23 cellular contexts compared by ENCODE assay signal in genomic region chr16:66652661-66653060, GRCh38.
"Had no signal": no experiment of that assay in that cellular context is flagged by ENCODE, and none has a peak within 500 bp of the region (broad histone marks: within the 10 kb centered on the region; RNA-seq: fewer than 3 reads in every experiment).

No MANE protein-coding gene starts in this region.

- H3K27ac ChIP-seq: breast epithelium, colonic mucosa, dorsolateral prefrontal cortex, esophagus squamous epithelium, foreskin keratinocyte, ovary, prostate gland, tibial artery, WERI-Rb-1 had no signal

- DNase-seq: activated CD4-positive, alpha-beta T cell treated with anti-CD3 and anti-CD28 coated beads, Interleukin-2, amount 10 ng/mL, durations not matched to agents 7 days and 5 days; activated CD4-positive, CD25-positive, alpha-beta regulatory T cell treated with anti-CD3 and anti-CD28 coated beads, Interleukin-2, amount 50 U/mL, for 72 hours; activated CD8-positive, alpha-beta T cell treated with anti-CD3 and anti-CD28 coated beads, Interleukin-2, amount 10 ng/mL, durations not matched to agents 7 days and 5 days; aorta; colonic mucosa; dorsolateral prefrontal cortex; esophagus squamous epithelium; foreskin keratinocyte; immature natural killer cell; kidney glomerular epithelial cell; left lung; naive thymus-derived CD8-positive, alpha-beta T cell; ovary; stimulated activated CD4-positive, alpha-beta T cell treated with anti-CD3 and anti-CD28 coated beads, Interleukin-12 subunit alpha, Interleukin-12 subunit beta, amount 100 ng/mL, for 4 hours; stimulated activated CD4-positive, alpha-beta T cell treated with anti-CD3 and anti-CD28 coated beads, Interleukin-4, amount 100 ng/mL, for 4 hours; stimulated activated naive CD8-positive, alpha-beta T cell treated with anti-CD3 and anti-CD28 coated beads, Interleukin-15, Interleukin-2, amounts not matched to agents 100 U/mL and 50 U/mL, for 24 hours; T-cell; tibial artery; WERI-Rb-1 had no signal

- H3K27me3 ChIP-seq: breast epithelium, colonic mucosa, dorsolateral prefrontal cortex, esophagus squamous epithelium, foreskin keratinocyte, left lung, ovary, tibial artery had no signal

- H3K9me3 ChIP-seq: breast epithelium, colonic mucosa, esophagus squamous epithelium, left lung, ovary, prostate gland, tibial artery had no signal

- H3K36me3 ChIP-seq: breast epithelium, colonic mucosa, esophagus squamous epithelium, left lung, ovary, prostate gland, tibial artery, WERI-Rb-1 had no signal

- H3K4me1 ChIP-seq: prostate gland had no signal

- ATAC-seq: activated CD8-positive, alpha-beta T cell treated with anti-CD3 and anti-CD28 coated beads, Interleukin-2, amount 10 ng/mL, durations not matched to agents 7 days and 5 days; activated naive CD4-positive, alpha-beta T cell treated with anti-CD3 and anti-CD28 coated beads, Interleukin-2, amount 50 U/mL, for 72 hours; foreskin keratinocyte; left lung; naive thymus-derived CD8-positive, alpha-beta T cell; stimulated activated naive CD8-positive, alpha-beta T cell treated with anti-CD3 and anti-CD28 coated beads, Interleukin-15, Interleukin-2, amounts not matched to agents 100 U/mL and 50 U/mL, for 24 hours; T-cell had no signal

- H3K4me3 ChIP-seq: breast epithelium, colonic mucosa, dorsolateral prefrontal cortex, esophagus squamous epithelium, left lung, lung, ovary, prostate gland, tibial artery had no signal
